Comparison of ENCODE assay signal across 9 cellular contexts in the genomic region with DNA sequence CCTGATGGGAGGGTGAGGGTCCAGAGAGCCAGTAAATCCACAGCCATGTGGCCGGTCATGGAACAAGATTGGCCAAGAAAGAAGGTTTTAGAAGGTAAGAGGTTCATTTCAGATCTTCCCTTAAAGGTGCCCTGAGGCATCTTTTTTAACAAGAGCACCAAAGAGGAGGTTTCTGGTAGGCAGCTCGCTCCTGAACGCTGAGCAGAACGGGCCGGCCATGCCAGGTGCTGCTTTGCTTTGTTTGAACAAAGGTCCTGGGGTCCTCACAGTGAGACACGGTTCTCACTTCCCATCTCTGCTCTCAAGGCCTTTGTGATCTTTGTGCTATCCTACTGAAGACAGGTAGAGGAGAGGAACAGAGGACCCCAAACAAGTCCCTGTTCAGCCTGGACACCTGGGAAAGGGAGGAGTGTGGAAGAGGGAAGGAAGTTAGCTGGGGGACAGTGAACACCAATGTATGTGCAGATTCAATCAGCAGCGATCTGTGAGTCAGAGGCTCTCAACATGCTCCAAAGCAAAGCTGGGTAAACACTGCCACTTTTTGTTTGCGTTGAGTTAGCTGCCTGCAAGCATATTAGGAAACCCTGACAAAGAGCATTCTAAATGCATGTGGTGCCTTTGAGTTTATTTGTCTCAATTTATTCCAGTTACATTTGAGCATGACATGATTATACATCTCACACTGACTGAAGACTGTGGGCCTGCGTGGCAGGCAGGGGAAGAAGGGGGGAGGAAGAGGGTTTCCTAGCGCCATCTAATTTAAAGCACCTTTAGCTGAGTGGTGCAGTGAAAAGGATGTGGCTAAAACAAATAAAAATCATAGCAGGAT.
DNase-seq lines count a peak whose midpoint lies in the region; ATAC-seq and TF ChIP-seq lines count a peak whose summit lies in the region.
"Had no signal": no experiment of that assay in that cellular context is flagged by ENCODE, and none has a peak within 500 bp of the region (broad histone marks: within the 10 kb centered on the region; RNA-seq: fewer than 3 reads in every experiment).

No MANE protein-coding gene starts in this region.

- intact Hi-C loops in left cardiac atrium (cut with DNase I) (no loop called here), Right ventricle myocardium superior (cut with DNase I) (no loop called here)

- H3K27ac ChIP-seq in coronary artery = no peak overlapping the region

- TF ChIP-seq CTCF in fibroblast of mammary gland (conservative IDR thresholded peaks at IDR 0.05; ENCODE audit: control insufficient read depth, insufficient read depth, low read depth, low read length) = no peak
- TF ChIP-seq CTCF in coronary artery (IDR thresholded peaks at IDR 0.05) = no peak

- ATAC-seq in left cardiac atrium (no peak), Right ventricle myocardium superior (ENCODE audit: poor library complexity) (no peak), HG03521 (IDR thresholded peaks at IDR 0.05; ENCODE audit: unreplicated experiment) (no peak)

- DNase-seq in left cardiac atrium (peak; percentile 1), Right ventricle myocardium superior (no peak), OCI-M1 (lab: John Stamatoyannopoulos, UW) (peak; percentile 4), fibroblast of mammary gland (ENCODE audit: low read depth) (peak; percentile 54), coronary artery (ENCODE audit: low spot score) (no peak)
- no peak for DNase-seq in central memory CD4-positive, alpha-beta T cell
- DNase-seq in stimulated activated naive CD4-positive, alpha-beta T cell treated with Interleukin-2 at 50 U/mL for 16 hours (lab: John Stamatoyannopoulos, UW) = no peak
- DNase-seq: NCI-H526 treated with DMSO at 0.1 percent for 48 hours had no signal

- no peak overlapping the region for H3K4me3 ChIP-seq in fibroblast of mammary gland (ENCODE audit: control insufficient read depth, low read depth, low read length)
- H3K4me3 ChIP-seq in coronary artery = no peak overlapping the region

Comparison
In these comparisons a context has a peak if more than half of its experiments do, and no peak if none do; other contexts are left out.
1. DNase-seq: peak in left cardiac atrium (single experiment), OCI-M1 (single experiment) and fibroblast of mammary gland (single experiment); none in Right ventricle myocardium superior (single experiment), central memory CD4-positive, alpha-beta T cell (single experiment), stimulated activated naive CD4-positive, alpha-beta T cell treated with Interleukin-2 at 50 U/mL for 16 hours (single experiment) and coronary artery (single experiment).